Comparison of ENCODE assay signal across 10 cellular contexts in genomic region chr22:42743501-42743991, GRCh38. TPM values are rescaled to one million over a fixed set of nuclear protein-coding genes. Genes with fewer than 3 reads are reported as not detected.
DNase-seq lines count a peak whose midpoint lies in the region; ATAC-seq and TF ChIP-seq lines count a peak whose summit lies in the region.
"Had no signal": no experiment of that assay in that cellular context is flagged by ENCODE, and none has a peak within 500 bp of the region (broad histone marks: within the 10 kb centered on the region; RNA-seq: fewer than 3 reads in every experiment).

No MANE protein-coding gene starts in this region.

- H3K4me1 Mint-ChIP-seq in CD4-positive, alpha-beta T cell (ENCODE audit: low read depth): no peaks in the 10 kb centered on the region

- no peak for TF ChIP-seq CTCF in omental fat pad (IDR thresholded peaks at IDR 0.05)
- no peak for TF ChIP-seq CTCF in CD4-positive, alpha-beta T cell (IDR thresholded peaks at IDR 0.05)

- intact Hi-C loops in CD4-positive, alpha-beta T cell (cut with DNase I, micrococcal nuclease): no loop called here

- POLR2A ChIA-PET in CD4-positive, alpha-beta T cell (lab: Charles Lee): no interaction called here

- no peaks in the 10 kb centered on the region for H3K27me3 ChIP-seq in CD4-positive, alpha-beta T cell (ENCODE audit: control insufficient read depth, insufficient read depth, low read length)

- ATAC-seq in omental fat pad (ENCODE audit: low FRiP score): peak; percentile 84
- ATAC-seq in HG02623 (IDR thresholded peaks at IDR 0.05; ENCODE audit: unreplicated experiment): no peak
- no peak for ATAC-seq in CD4-positive, alpha-beta T cell (ENCODE audit: poor library complexity)

- H3K4me3 Mint-ChIP-seq in CD4-positive, alpha-beta T cell: no peak overlapping the region

- H3K9me3 Mint-ChIP-seq in CD4-positive, alpha-beta T cell: no peaks in the 10 kb centered on the region

- CTCF ChIA-PET in CD4-positive, alpha-beta T cell (lab: Charles Lee): no interaction called here

- peaks cover 4% of the 10 kb centered on the region for H3K27me3 Mint-ChIP-seq in CD4-positive, alpha-beta T cell

- H3K9me3 ChIP-seq in CD4-positive, alpha-beta T cell (ENCODE audit: control insufficient read depth, low read length): no peaks in the 10 kb centered on the region

- H3K27ac ChIP-seq in CD4-positive, alpha-beta T cell (ENCODE audit: low read depth, low read length): no peak overlapping the region

- H3K36me3 Mint-ChIP-seq in CD4-positive, alpha-beta T cell (ENCODE audit: low read depth): no peaks in the 10 kb centered on the region

- no peak overlapping the region for H3K27ac Mint-ChIP-seq in CD4-positive, alpha-beta T cell

- peak; percentile 95 for DNase-seq in AG08395 (ENCODE audit: low spot score)
- peak; percentile 57 for DNase-seq in RPMI7951 (ENCODE audit: low read depth)
- DNase-seq in fibroblast of the conjunctiva (ENCODE audit: low read depth): peak; percentile 95
- DNase-seq in omental fat pad (ENCODE audit: low spot score): no peak
- no peak for DNase-seq in DMS 273 (lab: John Stamatoyannopoulos, UW; ENCODE audit: unreplicated experiment)
- no peak for DNase-seq in activated effector memory CD4-positive, alpha-beta T cell treated with Interleukin-2 at 50 U/mL for 16 hours
- DNase-seq in CD4-positive, alpha-beta T cell: no peak
- DNase-seq: NCI-H82, nucleus accumbens had no signal

RNA-seq across cellular contexts. Expression of gene A4GALT, which starts 22.9 kb away (rescaled TPM):
- total RNA-seq in RPMI7951 (2014; rRNA removed; shearing (Covaris generic)): 3.2 and 3.9 TPM in 2 replicates
- 10 to 100 TPM; 10.8 to 42.2 (median 20.1) TPM for total RNA-seq in omental fat pad
- total RNA-seq in CD4-positive, alpha-beta T cell: not detected

Comparison
In these comparisons a context has a peak if more than half of its experiments do, and no peak if none do; other contexts are left out.
1. DNase-seq: peak in AG08395 (single experiment), RPMI7951 (single experiment) and fibroblast of the conjunctiva (single experiment); none in omental fat pad (single experiment), DMS 273 (single experiment), activated effector memory CD4-positive, alpha-beta T cell treated with Interleukin-2 at 50 U/mL for 16 hours (single experiment) and CD4-positive, alpha-beta T cell (0 of 10).